ENCODE assay signal across 10 cellular contexts in genomic region chr10:77405771-77406241, GRCh38.
DNase-seq lines count a peak whose midpoint lies in the region; ATAC-seq and TF ChIP-seq lines count a peak whose summit lies in the region.
"Had no signal": no experiment of that assay in that cellular context is flagged by ENCODE, and none has a peak within 500 bp of the region (broad histone marks: within the 10 kb centered on the region; RNA-seq: fewer than 3 reads in every experiment).

No MANE protein-coding gene starts in this region.

- in situ Hi-C loops in KBM-7 (cut with MboI; ENCODE audit: low pct_unique_long_range_greater_than_20kb, low sequenced_read_pairs): no loop called here

- TF ChIP-seq CTCF in fibroblast of villous mesenchyme (IDR thresholded peaks at IDR 0.05; ENCODE audit: insufficient read depth, low read depth, low read length): no peak

- ATAC-seq in sciatic nerve (peak; percentile 46), GM21786 (IDR thresholded peaks at IDR 0.05; ENCODE audit: unreplicated experiment) (no peak)
- ATAC-seq: T-cell had no signal

- peak; percentile 52 for DNase-seq in NCI-H1436 (lab: John Stamatoyannopoulos, UW)
- DNase-seq in NCI-H1436 treated with DMSO at 0.1 percent for 48 hours (lab: John Stamatoyannopoulos, UW): no peak
- DNase-seq in KBM-7: peak; percentile 21
- DNase-seq in SHP77 treated with DMSO at 0.1 percent for 48 hours (lab: John Stamatoyannopoulos, UW): peak; percentile 64
- peak; percentile 67 for DNase-seq in fibroblast of villous mesenchyme (ENCODE audit: low read depth)
- DNase-seq in sciatic nerve (ENCODE audit: low spot score): no peak
- no peak for DNase-seq in activated naive CD4-positive, alpha-beta T cell (lab: John Stamatoyannopoulos, UW)
- DNase-seq: naive B cell had no signal

- H3K4me3 ChIP-seq in fibroblast of villous mesenchyme (ENCODE audit: low read depth, low read length): no peak overlapping the region

- intact Hi-C loops in sciatic nerve (cut with DNase I): no loop called here

Comparison
In these comparisons a context has a peak if more than half of its experiments do, and no peak if none do; other contexts are left out.
1. DNase-seq: peak in NCI-H1436 (single experiment), KBM-7 (single experiment), SHP77 treated with DMSO at 0.1 percent for 48 hours (single experiment) and fibroblast of villous mesenchyme (single experiment); none in NCI-H1436 treated with DMSO at 0.1 percent for 48 hours (single experiment), sciatic nerve (single experiment) and activated naive CD4-positive, alpha-beta T cell (0 of 4).